In genomic region chr17:8991514-8992285, GRCh38 we compare ENCODE assay signal across 8 cellular contexts. TPM values are rescaled to one million over a fixed set of nuclear protein-coding genes. Genes with fewer than 3 reads are reported as not detected.
DNase-seq lines count a peak whose midpoint lies in the region; ATAC-seq and TF ChIP-seq lines count a peak whose summit lies in the region.

No MANE protein-coding gene starts in this region.

- H3K27me3 Mint-ChIP-seq in activated B cell treated with CpG ODN at 0.5 μM for 24 hours = peaks cover 2% of the 10 kb centered on the region

- no peaks in the 10 kb centered on the region for H3K9me3 ChIP-seq in MM.1S (replicated peaks; ENCODE audit: insufficient read depth, low read length)
- H3K9me3 ChIP-seq in left lung = no peaks in the 10 kb centered on the region

- no peaks in the 10 kb centered on the region for H3K79me2 ChIP-seq in MM.1S (ENCODE audit: low read length)

- no peak overlapping the region for H2AFZ ChIP-seq in MM.1S (ENCODE audit: low read length)

- H3K36me3 ChIP-seq in MM.1S (replicated peaks; ENCODE audit: insufficient read depth, low read length) = no peaks in the 10 kb centered on the region
- no peaks in the 10 kb centered on the region for H3K36me3 ChIP-seq in left lung

- intact Hi-C loops in activated B cell treated with CpG ODN at 0.5 μM for 24 hours (cut with micrococcal nuclease) = loop anchor here (5.0 to 10.0 kb wide), 3 partner anchors 301 to 607 kb away; partner anchors contain the start of gene RPL26
- intact Hi-C loops in left lung (cut with DNase I) = loop anchor here in 1 of 2 donors (5.0 kb wide), 1 partner anchor 531 kb away; no protein-coding TSS in a partner anchor

- H3K9me3 Mint-ChIP-seq in activated B cell treated with CpG ODN at 0.5 μM for 24 hours = no peaks in the 10 kb centered on the region

- CTCF ChIA-PET in activated B cell treated with CpG ODN at 0.5 μM for 24 hours (lab: Charles Lee) = interaction anchor here (1.1 kb wide), 1 partner anchor 97 kb away, joined by 3 read pairs; no protein-coding TSS in a partner anchor

- peak; percentile 70 for TF ChIP-seq CTCF in MM.1S (IDR thresholded peaks at IDR 0.05; ENCODE audit: low read length)
- peak; percentile 66 for TF ChIP-seq CTCF in activated B cell treated with CpG ODN at 0.5 μM for 24 hours (IDR thresholded peaks at IDR 0.05)
- peak; percentile 74 to 82 for TF ChIP-seq CTCF in left lung (IDR thresholded peaks at IDR 0.05)

- H3K27ac ChIP-seq in MM.1S (ENCODE audit: low read length) (no peak overlapping the region), left lung (no peak overlapping the region)

- H3K27me3 ChIP-seq in MM.1S (replicated peaks; ENCODE audit: insufficient read depth, low read length) (no peaks in the 10 kb centered on the region), left lung (peaks cover 0 to 10% of the 10 kb centered on the region in 2 donors)

- POLR2A ChIA-PET in activated B cell treated with CpG ODN at 0.5 μM for 24 hours (lab: Charles Lee) = interaction anchor here (0.6 kb wide), 1 partner anchor 37 kb away, joined by 3 read pairs; no protein-coding TSS in a partner anchor

- DNase-seq in GM04503 (ENCODE audit: low read depth) (peak; percentile 11), MM.1S (peak; percentile 51), activated B cell treated with CpG ODN at 0.5 μM for 24 hours (no peak), left lung (peak in 1 of 2 donors; percentile 60)
- peak; percentile 54 for DNase-seq in central memory CD4-positive, alpha-beta T cell
- peak in 2 of 3 donors; percentile 29 to 38 for DNase-seq in stimulated activated CD4-positive, alpha-beta T cell treated with anti-CD3 and anti-CD28 coated beads, TNF-alpha, amount 100 ng/mL, for 1 hour (ENCODE audit: low read depth in 3 of 3, low spot score in 1 of 3)

- no peaks in the 10 kb centered on the region for H3K9me2 ChIP-seq in MM.1S (replicated peaks; ENCODE audit: insufficient read depth, low read length)

- H3K4me1 Mint-ChIP-seq in activated B cell treated with CpG ODN at 0.5 μM for 24 hours = peaks cover 2% of the 10 kb centered on the region

- H3K4me3 ChIP-seq in MM.1S (ENCODE audit: low read length) (no peak overlapping the region), left lung (no peak overlapping the region)

- no peak overlapping the region for H3K4me2 ChIP-seq in MM.1S (ENCODE audit: low read depth, low read length)

- H3F3A ChIP-seq in MM.1S (ENCODE audit: insufficient read depth, low read length) = no peaks in the 10 kb centered on the region

- no peaks in the 10 kb centered on the region for H4K20me1 ChIP-seq in MM.1S (ENCODE audit: insufficient read depth, low read length)

- H3K36me3 Mint-ChIP-seq in activated B cell treated with CpG ODN at 0.5 μM for 24 hours (ENCODE audit: low read depth) = no peaks in the 10 kb centered on the region

- no peaks in the 10 kb centered on the region for H3K4me1 ChIP-seq in MM.1S (ENCODE audit: low read length)
- no peaks in the 10 kb centered on the region for H3K4me1 ChIP-seq in left lung

- H3K4me3 Mint-ChIP-seq in activated B cell treated with CpG ODN at 0.5 μM for 24 hours = no peak overlapping the region

- no peak overlapping the region for H3K9ac ChIP-seq in MM.1S (ENCODE audit: low read length)

- peak; percentile 53 for ATAC-seq in activated B cell treated with CpG ODN at 0.5 μM for 24 hours (ENCODE audit: low read depth)
- peak; percentile 84 for ATAC-seq in left lung
- no peak for ATAC-seq in GM18498 (IDR thresholded peaks at IDR 0.05; ENCODE audit: unreplicated experiment)
- ATAC-seq in HG03439 (IDR thresholded peaks at IDR 0.05; ENCODE audit: unreplicated experiment) = no peak

- H3K27ac Mint-ChIP-seq in activated B cell treated with CpG ODN at 0.5 μM for 24 hours = no peak overlapping the region

RNA-seq across cellular contexts. Expression of gene PIK3R5, which starts 26.2 kb away (rescaled TPM):
- total RNA-seq in activated B cell treated with CpG ODN at 0.5 μM for 24 hours (31.0 and 34.2 TPM in 2 replicates), left lung (10 to 100 TPM; 19.4 to 84.8 TPM)

RNA-seq across cellular contexts. Expression of gene NTN1, which starts 29.6 kb away (rescaled TPM):
- total RNA-seq in activated B cell treated with CpG ODN at 0.5 μM for 24 hours (1.0 and 1.1 TPM in 2 replicates), left lung (1 to 10 TPM; 2.0 to 4.9 TPM)

Comparison
In these comparisons a context has a peak if more than half of its experiments do, and no peak if none do; other contexts are left out.
1. ATAC-seq: peak in activated B cell treated with CpG ODN at 0.5 μM for 24 hours (single experiment) and left lung (single experiment); none in GM18498 (single experiment) and HG03439 (single experiment).
2. Peak in every context shown above with its lines, with median percentiles within 50 percentile points of each other: CTCF ChIP-seq.